ENCODE assay signal across 19 cellular contexts in genomic region chr1:193458628-193459027, GRCh38.
DNase-seq lines count a peak whose midpoint lies in the region; ATAC-seq, FAIRE-seq and TF ChIP-seq lines count a peak whose summit lies in the region.
"Had no signal": no experiment of that assay in that cellular context is flagged by ENCODE, and none has a peak within 500 bp of the region (broad histone marks: within the 10 kb centered on the region; RNA-seq: fewer than 3 reads in every experiment).

No MANE protein-coding gene starts in this region.

- H3K27me3 Mint-ChIP-seq in activated CD8-positive, alpha-beta memory T cell treated with anti-CD3 and anti-CD28 coated beads, Interleukin-2, amount 10 ng/mL, durations not matched to agents 7 days and 5 days, result no peaks in the 10 kb centered on the region
- no peaks in the 10 kb centered on the region for H3K27me3 Mint-ChIP-seq in HFFc6 (ENCODE audit: insufficient read depth)
- H3K27me3 Mint-ChIP-seq in activated T-helper 1 cell treated with anti-CD3 and anti-CD28 coated beads, Interleukin-12 subunit alpha, Interleukin-12 subunit beta, Interleukin-2, Interleukin-4 antibody, amounts not matched to agents 30 ng/mL and 10 ng/mL and 1 ng/mL, durations not matched to agents 14 hours and 24 hours and 36 hours (ENCODE audit: insufficient read depth), result no peaks in the 10 kb centered on the region
- H3K27me3 Mint-ChIP-seq in natural killer cell treated with Interleukin-12 subunit alpha and Interleukin-12 subunit beta and Interleukin-15 and Interleukin-18, amount 100 ng/mL, for 72 hours, result no peaks in the 10 kb centered on the region

- H3K4me3 ChIP-seq in kidney (ENCODE audit: low read length in 2 of 2), result no peak overlapping the region
- H3K4me3 ChIP-seq: colonic mucosa, gastroesophageal sphincter, skin epidermis had no signal

- no peaks in the 10 kb centered on the region for H3K4me1 ChIP-seq in kidney (ENCODE audit: control insufficient read depth in 1 of 2, insufficient read depth in 1 of 2, low read depth in 1 of 2, low read length in 2 of 2)
- H3K4me1 ChIP-seq: colonic mucosa had no signal

- H3K9me3 Mint-ChIP-seq in activated CD8-positive, alpha-beta memory T cell treated with anti-CD3 and anti-CD28 coated beads, Interleukin-2, amount 10 ng/mL, durations not matched to agents 7 days and 5 days (ENCODE audit: low read depth), result no peaks in the 10 kb centered on the region
- no peaks in the 10 kb centered on the region for H3K9me3 Mint-ChIP-seq in HFFc6
- peaks cover 8% of the 10 kb centered on the region for H3K9me3 Mint-ChIP-seq in activated T-helper 1 cell treated with anti-CD3 and anti-CD28 coated beads, Interleukin-12 subunit alpha, Interleukin-12 subunit beta, Interleukin-2, Interleukin-4 antibody, amounts not matched to agents 30 ng/mL and 10 ng/mL and 1 ng/mL, durations not matched to agents 14 hours and 24 hours and 36 hours
- no peaks in the 10 kb centered on the region for H3K9me3 Mint-ChIP-seq in natural killer cell treated with Interleukin-12 subunit alpha and Interleukin-12 subunit beta and Interleukin-15 and Interleukin-18, amount 100 ng/mL, for 72 hours

- H3K4me1 Mint-ChIP-seq in activated CD8-positive, alpha-beta memory T cell treated with anti-CD3 and anti-CD28 coated beads, Interleukin-2, amount 10 ng/mL, durations not matched to agents 7 days and 5 days, result peaks cover 33% of the 10 kb centered on the region
- H3K4me1 Mint-ChIP-seq in HFFc6 (ENCODE audit: low read depth), result peaks cover 7% of the 10 kb centered on the region; the same call in 1 of the 2 replicates
- peaks cover 39% of the 10 kb centered on the region for H3K4me1 Mint-ChIP-seq in activated T-helper 1 cell treated with anti-CD3 and anti-CD28 coated beads, Interleukin-12 subunit alpha, Interleukin-12 subunit beta, Interleukin-2, Interleukin-4 antibody, amounts not matched to agents 30 ng/mL and 10 ng/mL and 1 ng/mL, durations not matched to agents 14 hours and 24 hours and 36 hours (ENCODE audit: low read depth)
- H3K4me1 Mint-ChIP-seq in natural killer cell treated with Interleukin-12 subunit alpha and Interleukin-12 subunit beta and Interleukin-15 and Interleukin-18, amount 100 ng/mL, for 72 hours (ENCODE audit: low read depth in 2 of 2), result peaks cover 14 to 16% of the 10 kb centered on the region in 2 donors

- ATAC-seq in activated CD8-positive, alpha-beta memory T cell treated with anti-CD3 and anti-CD28 coated beads, Interleukin-2, amount 10 ng/mL, durations not matched to agents 7 days and 5 days, result peak; percentile 67
- ATAC-seq in natural killer cell treated with Interleukin-12 subunit alpha and Interleukin-12 subunit beta and Interleukin-15 and Interleukin-18, amount 100 ng/mL, for 72 hours, result peak; percentile 45 to 88
- ATAC-seq in HG02973 (IDR thresholded peaks at IDR 0.05; ENCODE audit: unreplicated experiment), result no peak
- ATAC-seq: gastroesophageal sphincter had no signal

- CTCF ChIA-PET in activated CD8-positive, alpha-beta memory T cell treated with anti-CD3 and anti-CD28 coated beads, Interleukin-2, amount 10 ng/mL, durations not matched to agents 7 days and 5 days (lab: Charles Lee), result interaction anchor here (1.0 to 2.0 kb wide), 3 partner anchors 10 to 28 kb away, joined by 3 to 6 read pairs (median 4); no protein-coding TSS in a partner anchor

- no peak for FAIRE-seq in kidney (lab: Jason Lieb, UNC)
- FAIRE-seq: endothelial cell of umbilical vein, GM12892, urothelium cell line had no signal

- H3K36me3 ChIP-seq in kidney (ENCODE audit: control insufficient read depth in 1 of 2, insufficient read depth in 2 of 2, low read length in 2 of 2), result no peaks in the 10 kb centered on the region
- H3K36me3 ChIP-seq: colonic mucosa, gastroesophageal sphincter had no signal

- H3K4me3 Mint-ChIP-seq in activated CD8-positive, alpha-beta memory T cell treated with anti-CD3 and anti-CD28 coated beads, Interleukin-2, amount 10 ng/mL, durations not matched to agents 7 days and 5 days, result peak overlapping the region; percentile 30
- H3K4me3 Mint-ChIP-seq in HFFc6, result no peak overlapping the region
- no peak overlapping the region for H3K4me3 Mint-ChIP-seq in activated T-helper 1 cell treated with anti-CD3 and anti-CD28 coated beads, Interleukin-12 subunit alpha, Interleukin-12 subunit beta, Interleukin-2, Interleukin-4 antibody, amounts not matched to agents 30 ng/mL and 10 ng/mL and 1 ng/mL, durations not matched to agents 14 hours and 24 hours and 36 hours
- peak overlapping the region; percentile 32 for H3K4me3 Mint-ChIP-seq in natural killer cell treated with Interleukin-12 subunit alpha and Interleukin-12 subunit beta and Interleukin-15 and Interleukin-18, amount 100 ng/mL, for 72 hours

- H3K9me3 ChIP-seq in kidney (ENCODE audit: control insufficient read depth in 1 of 2, low read length in 2 of 2), result no peaks in the 10 kb centered on the region
- H3K9me3 ChIP-seq: colonic mucosa, gastroesophageal sphincter had no signal

- no peak for DNase-seq in activated CD8-positive, alpha-beta memory T cell treated with anti-CD3 and anti-CD28 coated beads, Interleukin-2, amount 10 ng/mL, durations not matched to agents 7 days and 5 days
- no peak for DNase-seq in activated CD8-positive, alpha-beta memory T cell treated with anti-CD3 and anti-CD28 coated beads for 24 hours
- DNase-seq in HFFc6 (peak; percentile 5), UCSD-AML1 (lab: John Stamatoyannopoulos, UW; ENCODE audit: unreplicated experiment) (no peak), kidney (no peak)
- no peak for DNase-seq in activated T-helper 1 cell treated with anti-CD3 and anti-CD28 coated beads, Interleukin-12 subunit alpha, Interleukin-12 subunit beta, Interleukin-2, Interleukin-4 antibody, amounts not matched to agents 30 ng/mL and 10 ng/mL and 1 ng/mL, durations not matched to agents 14 hours and 24 hours and 36 hours (ENCODE audit: low spot score)
- DNase-seq in natural killer cell treated with Interleukin-12 subunit alpha and Interleukin-12 subunit beta and Interleukin-15 and Interleukin-18, amount 100 ng/mL, for 72 hours (ENCODE audit: low spot score), result no peak
- DNase-seq: ACHN; anterior cingulate cortex; colonic mucosa; KBM-7; NCI-H526; stimulated activated naive CD4-positive, alpha-beta T cell treated with Interleukin-2 at 50 U/mL for 16 hours had no signal

- peaks cover 1% of the 10 kb centered on the region for H3K36me3 Mint-ChIP-seq in activated CD8-positive, alpha-beta memory T cell treated with anti-CD3 and anti-CD28 coated beads, Interleukin-2, amount 10 ng/mL, durations not matched to agents 7 days and 5 days
- no peaks in the 10 kb centered on the region for H3K36me3 Mint-ChIP-seq in HFFc6 (ENCODE audit: low read depth)
- peaks cover 4% of the 10 kb centered on the region for H3K36me3 Mint-ChIP-seq in activated T-helper 1 cell treated with anti-CD3 and anti-CD28 coated beads, Interleukin-12 subunit alpha, Interleukin-12 subunit beta, Interleukin-2, Interleukin-4 antibody, amounts not matched to agents 30 ng/mL and 10 ng/mL and 1 ng/mL, durations not matched to agents 14 hours and 24 hours and 36 hours (ENCODE audit: low read depth)
- H3K36me3 Mint-ChIP-seq in natural killer cell treated with Interleukin-12 subunit alpha and Interleukin-12 subunit beta and Interleukin-15 and Interleukin-18, amount 100 ng/mL, for 72 hours, result no peaks in the 10 kb centered on the region

- intact Hi-C loops in activated T-helper 1 cell treated with anti-CD3 and anti-CD28 coated beads, Interleukin-12 subunit alpha, Interleukin-12 subunit beta, Interleukin-2, Interleukin-4 antibody, amounts not matched to agents 30 ng/mL and 10 ng/mL and 1 ng/mL, durations not matched to agents 14 hours and 24 hours and 36 hours (cut with micrococcal nuclease), result loop anchor here (1.0 to 5.0 kb wide), 4 partner anchors 21 to 651 kb away; partner anchors contain the start of gene RGS2
- intact Hi-C loops in kidney (cut with DNase I), result no loop called here

- H3K27ac Mint-ChIP-seq in activated CD8-positive, alpha-beta memory T cell treated with anti-CD3 and anti-CD28 coated beads, Interleukin-2, amount 10 ng/mL, durations not matched to agents 7 days and 5 days, result peak overlapping the region; percentile 71
- no peak overlapping the region for H3K27ac Mint-ChIP-seq in HFFc6
- H3K27ac Mint-ChIP-seq in activated T-helper 1 cell treated with anti-CD3 and anti-CD28 coated beads, Interleukin-12 subunit alpha, Interleukin-12 subunit beta, Interleukin-2, Interleukin-4 antibody, amounts not matched to agents 30 ng/mL and 10 ng/mL and 1 ng/mL, durations not matched to agents 14 hours and 24 hours and 36 hours, result peak overlapping the region; percentile 2
- peak overlapping the region in 1 of 2 donors; percentile 58 for H3K27ac Mint-ChIP-seq in natural killer cell treated with Interleukin-12 subunit alpha and Interleukin-12 subunit beta and Interleukin-15 and Interleukin-18, amount 100 ng/mL, for 72 hours

- TF ChIP-seq CTCF in HFFc6 (IDR thresholded peaks at IDR 0.05) (no peak), kidney (IDR thresholded peaks at IDR 0.05; ENCODE audit: borderline replicate concordance, extremely low read depth, insufficient read depth) (no peak)

- H3K9ac ChIP-seq in kidney (ENCODE audit: low read length in 2 of 2), result no peak overlapping the region

- no peak overlapping the region for H3K27ac ChIP-seq in kidney (ENCODE audit: low read depth in 2 of 2, low read length in 2 of 2)
- H3K27ac ChIP-seq: colonic mucosa, gastroesophageal sphincter had no signal

Comparison
In these comparisons a context has a peak if more than half of its experiments do, and no peak if none do; other contexts are left out.
1. H3K4me3 Mint-ChIP-seq: peak in activated CD8-positive, alpha-beta memory T cell treated with anti-CD3 and anti-CD28 coated beads, Interleukin-2, amount 10 ng/mL, durations not matched to agents 7 days and 5 days (single experiment) and natural killer cell treated with Interleukin-12 subunit alpha and Interleukin-12 subunit beta and Interleukin-15 and Interleukin-18, amount 100 ng/mL, for 72 hours (single experiment); none in HFFc6 (single experiment) and activated T-helper 1 cell treated with anti-CD3 and anti-CD28 coated beads, Interleukin-12 subunit alpha, Interleukin-12 subunit beta, Interleukin-2, Interleukin-4 antibody, amounts not matched to agents 30 ng/mL and 10 ng/mL and 1 ng/mL, durations not matched to agents 14 hours and 24 hours and 36 hours (single experiment).